Comparison of ENCODE assay signal across 8 cellular contexts in the genomic region with DNA sequence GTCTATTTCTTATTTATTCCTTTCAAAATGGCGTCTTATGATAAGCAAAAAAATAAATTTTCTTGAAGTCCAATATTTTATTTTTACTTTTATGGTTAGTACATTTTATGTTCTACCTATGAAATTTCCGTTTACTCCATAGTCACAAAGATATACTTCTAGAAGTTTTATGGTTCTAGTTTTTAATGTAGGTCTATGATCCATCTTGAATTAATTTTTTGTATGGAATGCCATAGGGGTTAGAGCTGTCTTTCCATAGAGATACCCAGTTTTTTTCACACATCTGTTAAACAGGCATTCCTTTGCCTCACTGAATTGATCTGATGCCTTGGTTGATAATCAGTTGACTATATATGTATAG. TPM values are rescaled to one million over a fixed set of nuclear protein-coding genes. Genes with fewer than 3 reads are reported as not detected.
DNase-seq lines count a peak whose midpoint lies in the region; ATAC-seq, FAIRE-seq and TF ChIP-seq lines count a peak whose summit lies in the region.

No MANE protein-coding gene starts in this region.

- no peak for TF ChIP-seq POLR2A in testis (IDR thresholded peaks at IDR 0.05)

- peak overlapping the region in 2 of 3 experiments; percentile 54 to 64 for H3K4me3 ChIP-seq in keratinocyte (ENCODE audit: control insufficient read depth in 2 of 3, extremely low read depth in 1 of 3, insufficient read depth in 2 of 3, low read depth in 1 of 3, low read length in 3 of 3)
- peak overlapping the region; percentile 58 to 62 for H3K4me3 ChIP-seq in testis
- no peak overlapping the region for H3K4me3 ChIP-seq in mucosa of descending colon

- H3K4me1 ChIP-seq in keratinocyte (ENCODE audit: control insufficient read depth, extremely low read depth, insufficient read depth, low read length) (peaks cover 9% of the 10 kb centered on the region), testis (peaks cover 6% of the 10 kb centered on the region), mucosa of descending colon (ENCODE audit: low read depth) (no peaks in the 10 kb centered on the region)

- no peak for ATAC-seq in activated CD4-positive, alpha-beta T cell treated with anti-CD3 and anti-CD28 coated beads for 36 hours
- ATAC-seq in activated naive CD8-positive, alpha-beta T cell treated with anti-CD3 and anti-CD28 coated beads, Interleukin-2, amount 50 U/mL, for 24 hours = no peak
- ATAC-seq in HG03354 (IDR thresholded peaks at IDR 0.05; ENCODE audit: poor library complexity, severe bottlenecking, unreplicated experiment) = no peak
- no peak for ATAC-seq in mucosa of descending colon

- H3K36me3 Mint-ChIP-seq in activated CD4-positive, alpha-beta T cell treated with anti-CD3 and anti-CD28 coated beads, Interleukin-2, amount 10 ng/mL, durations not matched to agents 24 days and 14 days (ENCODE audit: low read depth) = no peaks in the 10 kb centered on the region
- no peaks in the 10 kb centered on the region for H3K36me3 Mint-ChIP-seq in activated CD4-positive, alpha-beta T cell treated with anti-CD3 and anti-CD28 coated beads for 36 hours (ENCODE audit: low read depth)
- H3K36me3 Mint-ChIP-seq in activated naive CD8-positive, alpha-beta T cell treated with anti-CD3 and anti-CD28 coated beads, Interleukin-2, amount 50 U/mL, for 24 hours (ENCODE audit: low read depth) = no peaks in the 10 kb centered on the region

- POLR2A ChIA-PET in activated CD4-positive, alpha-beta T cell treated with anti-CD3 and anti-CD28 coated beads for 36 hours (lab: Charles Lee) = interaction anchor here (1.0 kb wide), 1 partner anchor 31 kb away, joined by 6 read pairs; no protein-coding TSS in a partner anchor

- H3K9me3 Mint-ChIP-seq in activated CD4-positive, alpha-beta T cell treated with anti-CD3 and anti-CD28 coated beads, Interleukin-2, amount 10 ng/mL, durations not matched to agents 24 days and 14 days = no peaks in the 10 kb centered on the region
- H3K9me3 Mint-ChIP-seq in activated CD4-positive, alpha-beta T cell treated with anti-CD3 and anti-CD28 coated beads for 36 hours (ENCODE audit: low read depth) = peaks cover 2% of the 10 kb centered on the region
- H3K9me3 Mint-ChIP-seq in activated naive CD8-positive, alpha-beta T cell treated with anti-CD3 and anti-CD28 coated beads, Interleukin-2, amount 50 U/mL, for 24 hours = peaks cover 6% of the 10 kb centered on the region

- intact Hi-C loops in activated CD4-positive, alpha-beta T cell treated with anti-CD3 and anti-CD28 coated beads, Interleukin-2, amount 10 ng/mL, durations not matched to agents 24 days and 14 days (cut with micrococcal nuclease) = no loop called here
- intact Hi-C loops in activated CD4-positive, alpha-beta T cell treated with anti-CD3 and anti-CD28 coated beads for 36 hours (cut with DNase I, micrococcal nuclease) = no loop called here
- intact Hi-C loops in testis (cut with DNase I; ENCODE audit: low total_unique reads) (no loop called here), mucosa of descending colon (cut with DNase I, micrococcal nuclease) (no loop called here)

- H3K27me3 ChIP-seq in keratinocyte (ENCODE audit: control insufficient read depth, extremely low read depth, insufficient read depth, low read length) = peaks cover 13% of the 10 kb centered on the region
- H3K27me3 ChIP-seq in testis = no peaks in the 10 kb centered on the region

- peak overlapping the region; percentile 28 for H3K9ac ChIP-seq in keratinocyte (ENCODE audit: control insufficient read depth, extremely low read depth, insufficient read depth, low read length)

- FAIRE-seq in keratinocyte (lab: Jason Lieb, UNC) = no peak

- CTCF ChIA-PET in activated CD4-positive, alpha-beta T cell treated with anti-CD3 and anti-CD28 coated beads for 36 hours (lab: Charles Lee) = interaction anchor here (1.3 kb wide), 1 partner anchor 21 kb away, joined by 3 read pairs; no protein-coding TSS in a partner anchor

- no peak overlapping the region for H3K27ac Mint-ChIP-seq in activated CD4-positive, alpha-beta T cell treated with anti-CD3 and anti-CD28 coated beads, Interleukin-2, amount 10 ng/mL, durations not matched to agents 24 days and 14 days
- H3K27ac Mint-ChIP-seq in activated CD4-positive, alpha-beta T cell treated with anti-CD3 and anti-CD28 coated beads for 36 hours = no peak overlapping the region
- H3K27ac Mint-ChIP-seq in activated naive CD8-positive, alpha-beta T cell treated with anti-CD3 and anti-CD28 coated beads, Interleukin-2, amount 50 U/mL, for 24 hours = no peak overlapping the region

- H4K20me1 ChIP-seq in keratinocyte (ENCODE audit: control insufficient read depth, extremely low read depth, insufficient read depth, low read length) = no peaks in the 10 kb centered on the region

- H3K4me3 Mint-ChIP-seq in activated CD4-positive, alpha-beta T cell treated with anti-CD3 and anti-CD28 coated beads, Interleukin-2, amount 10 ng/mL, durations not matched to agents 24 days and 14 days = peak overlapping the region; percentile 78
- no peak overlapping the region for H3K4me3 Mint-ChIP-seq in activated CD4-positive, alpha-beta T cell treated with anti-CD3 and anti-CD28 coated beads for 36 hours
- peak overlapping the region; percentile 67 for H3K4me3 Mint-ChIP-seq in activated naive CD8-positive, alpha-beta T cell treated with anti-CD3 and anti-CD28 coated beads, Interleukin-2, amount 50 U/mL, for 24 hours

- 5 to 10% methylated on average over 2 of the region's 2 CpGs for WGBS in testis, 2 donors

- dilution Hi-C loops in keratinocyte (cut with MboI; ENCODE audit: extremely low pct_ligation_motif_present, low sequenced_read_pairs) = no loop called here

- H2AFZ ChIP-seq in keratinocyte (ENCODE audit: control insufficient read depth, low read length) = peak overlapping the region; percentile 9

- no peak for DNase-seq in activated CD4-positive, alpha-beta T cell treated with anti-CD3 and anti-CD28 coated beads, Interleukin-2, amount 10 ng/mL, durations not matched to agents 24 days and 14 days
- DNase-seq in activated CD4-positive, alpha-beta T cell treated with anti-CD3 and anti-CD28 coated beads for 36 hours = no peak
- DNase-seq in activated naive CD8-positive, alpha-beta T cell treated with anti-CD3 and anti-CD28 coated beads, Interleukin-2, amount 50 U/mL, for 24 hours = no peak
- DNase-seq in keratinocyte (ENCODE audit: low read depth, low spot score) (no peak), testis (no peak), hypothalamus (lab: John Stamatoyannopoulos, UW) (no peak), mucosa of descending colon (no peak)

- no peaks in the 10 kb centered on the region for H3K9me1 ChIP-seq in keratinocyte (ENCODE audit: control insufficient read depth, extremely low read depth, insufficient read depth, low read length)

- no peaks in the 10 kb centered on the region for H3K9me3 ChIP-seq in keratinocyte (ENCODE audit: control insufficient read depth, low read depth, low read length)
- H3K9me3 ChIP-seq in testis = no peaks in the 10 kb centered on the region
- H3K9me3 ChIP-seq in mucosa of descending colon = no peaks in the 10 kb centered on the region

- peaks cover 14% of the 10 kb centered on the region for H3K27me3 Mint-ChIP-seq in activated CD4-positive, alpha-beta T cell treated with anti-CD3 and anti-CD28 coated beads, Interleukin-2, amount 10 ng/mL, durations not matched to agents 24 days and 14 days
- H3K27me3 Mint-ChIP-seq in activated CD4-positive, alpha-beta T cell treated with anti-CD3 and anti-CD28 coated beads for 36 hours = peaks cover 24% of the 10 kb centered on the region
- peaks cover 31% of the 10 kb centered on the region for H3K27me3 Mint-ChIP-seq in activated naive CD8-positive, alpha-beta T cell treated with anti-CD3 and anti-CD28 coated beads, Interleukin-2, amount 50 U/mL, for 24 hours

- H3K79me2 ChIP-seq in keratinocyte (ENCODE audit: control insufficient read depth, insufficient read depth, low read length) = no peaks in the 10 kb centered on the region

- H3K4me1 Mint-ChIP-seq in activated CD4-positive, alpha-beta T cell treated with anti-CD3 and anti-CD28 coated beads, Interleukin-2, amount 10 ng/mL, durations not matched to agents 24 days and 14 days = peaks cover 10% of the 10 kb centered on the region
- peaks cover 10% of the 10 kb centered on the region for H3K4me1 Mint-ChIP-seq in activated CD4-positive, alpha-beta T cell treated with anti-CD3 and anti-CD28 coated beads for 36 hours
- peaks cover 12% of the 10 kb centered on the region for H3K4me1 Mint-ChIP-seq in activated naive CD8-positive, alpha-beta T cell treated with anti-CD3 and anti-CD28 coated beads, Interleukin-2, amount 50 U/mL, for 24 hours

- TF ChIP-seq CTCF in keratinocyte (optimal IDR thresholded peaks at IDR 0.05 in 1 of 3, IDR thresholded peaks at IDR 0.05 in 1 of 3, conservative IDR thresholded peaks at IDR 0.05 in 1 of 3; ENCODE audit: extremely low read depth in 1 of 3, insufficient read depth in 2 of 3, low read length in 3 of 3) (no peak), testis (IDR thresholded peaks at IDR 0.05) (no peak), mucosa of descending colon (IDR thresholded peaks at IDR 0.05) (no peak)

- H3K27ac ChIP-seq in keratinocyte (ENCODE audit: control insufficient read depth, insufficient read depth, low read length) (no peak overlapping the region), testis (peak overlapping the region; percentile 67 to 84)

- H3K36me3 ChIP-seq in keratinocyte (ENCODE audit: control insufficient read depth in 2 of 2, extremely low read depth in 1 of 2, insufficient read depth in 2 of 2, low read length in 2 of 2) (no peaks in the 10 kb centered on the region), testis (ENCODE audit: low read depth, missing control alignments) (no peaks in the 10 kb centered on the region), mucosa of descending colon (ENCODE audit: low read depth) (no peaks in the 10 kb centered on the region)

- peak overlapping the region; percentile 79 for H3K4me2 ChIP-seq in keratinocyte (ENCODE audit: control insufficient read depth, extremely low read depth, insufficient read depth, low read depth, low read length)

RNA-seq across cellular contexts. Expression of gene ASIP, which starts 24.9 kb away (rescaled TPM):
- not detected in 2 replicates for total RNA-seq in activated CD4-positive, alpha-beta T cell treated with anti-CD3 and anti-CD28 coated beads, Interleukin-2, amount 10 ng/mL, durations not matched to agents 24 days and 14 days
- total RNA-seq in activated CD4-positive, alpha-beta T cell treated with anti-CD3 and anti-CD28 coated beads for 36 hours = not detected
- polyA plus RNA-seq in keratinocyte (not detected in 3 replicates), testis (ENCODE audit: insufficient read depth, low read depth, low replicate concordance) (0.65 TPM)
- not detected for polyA plus RNA-seq in keratinocyte (2011; ENCODE audit: low read depth)
- not detected in 2 replicates for polyA plus RNA-seq in keratinocyte (2011; cell fraction: cytosol; rRNA removed)
- not detected in 2 replicates for polyA plus RNA-seq in keratinocyte (2011; cell fraction: nucleus; rRNA removed)
- not detected in 2 replicates for polyA plus RNA-seq in keratinocyte (2012; ENCODE audit: low replicate concordance)
- not detected in 3 replicates for polyA minus RNA-seq in keratinocyte
- polyA minus RNA-seq in keratinocyte (2011; cell fraction: cytosol; rRNA and poly(A)+ RNA removed) = not detected
- not detected in 2 replicates for polyA minus RNA-seq in keratinocyte (2011; cell fraction: nucleus; rRNA and poly(A)+ RNA removed)
- total RNA-seq in testis (1 to 10 TPM in 1 of 2 donors, not detected in 1; 2.1 TPM), mucosa of descending colon (not detected)
